12 cellular contexts compared by ENCODE assay signal in genomic region chr7:144824360-144824759, GRCh38. TPM values are rescaled to one million over a fixed set of nuclear protein-coding genes. Genes with fewer than 3 reads are reported as not detected.
DNase-seq lines count a peak whose midpoint lies in the region; ATAC-seq and TF ChIP-seq lines count a peak whose summit lies in the region.
"Had no signal": no experiment of that assay in that cellular context is flagged by ENCODE, and none has a peak within 500 bp of the region (broad histone marks: within the 10 kb centered on the region; RNA-seq: fewer than 3 reads in every experiment).

No MANE protein-coding gene starts in this region.

- H3K4me3 ChIP-seq in RWPE2 (ENCODE audit: severe bottlenecking) (no peak overlapping the region), fibroblast of mammary gland (ENCODE audit: control insufficient read depth, low read depth, low read length) (no peak overlapping the region), skeletal muscle satellite cell (ENCODE audit: low read length) (no peak overlapping the region), sigmoid colon (no peak overlapping the region)

- no peak for TF ChIP-seq CTCF in RWPE2 (IDR thresholded peaks at IDR 0.05; ENCODE audit: poor library complexity, severe bottlenecking)
- TF ChIP-seq CTCF in fibroblast of mammary gland (conservative IDR thresholded peaks at IDR 0.05; ENCODE audit: control insufficient read depth, insufficient read depth, low read depth, low read length) = no peak
- TF ChIP-seq CTCF in sigmoid colon (IDR thresholded peaks at IDR 0.05) = no peak

- H3K4me1 ChIP-seq in RWPE2 (ENCODE audit: insufficient read depth, poor library complexity, severe bottlenecking) (peaks cover 4% of the 10 kb centered on the region), skeletal muscle satellite cell (ENCODE audit: control insufficient read depth, insufficient read depth, low read length) (peaks cover 32% of the 10 kb centered on the region), sigmoid colon (peaks cover 0 to 15% (median 0%) of the 10 kb centered on the region in 4 donors)

- ATAC-seq in RWPE2 (ENCODE audit: low read depth) = peak; percentile 78
- ATAC-seq in HG02938 (IDR thresholded peaks at IDR 0.05; ENCODE audit: unreplicated experiment) = no peak

- TF ChIP-seq EP300 in sigmoid colon (IDR thresholded peaks at IDR 0.05) = no peak

- H3K36me3 ChIP-seq in RWPE2 (ENCODE audit: low read depth) (no peaks in the 10 kb centered on the region), skeletal muscle satellite cell (ENCODE audit: insufficient read depth, low read length) (no peaks in the 10 kb centered on the region), sigmoid colon (no peaks in the 10 kb centered on the region)

- H3K27ac ChIP-seq in RWPE2 (ENCODE audit: poor library complexity, severe bottlenecking) = no peak overlapping the region
- no peak overlapping the region for H3K27ac ChIP-seq in sigmoid colon

- H3K9me3 ChIP-seq in RWPE2 (ENCODE audit: severe bottlenecking) = no peaks in the 10 kb centered on the region
- H3K9me3 ChIP-seq in skeletal muscle satellite cell (replicated peaks; ENCODE audit: low read length) = no peaks in the 10 kb centered on the region
- no peaks in the 10 kb centered on the region for H3K9me3 ChIP-seq in sigmoid colon

- H3K27me3 ChIP-seq in RWPE2 (ENCODE audit: insufficient read depth, poor library complexity, severe bottlenecking) (no peaks in the 10 kb centered on the region), skeletal muscle satellite cell (ENCODE audit: control insufficient read depth, insufficient read depth, low read length) (no peaks in the 10 kb centered on the region), sigmoid colon (no peaks in the 10 kb centered on the region)

- no peak overlapping the region for H3K9ac ChIP-seq in skeletal muscle satellite cell (ENCODE audit: low read depth, low read length)

- DNase-seq in NCI-H2171 treated with DMSO at 0.1 percent for 48 hours (lab: John Stamatoyannopoulos, UW) (peak; percentile 71), NCI-H2171 (lab: John Stamatoyannopoulos, UW) (no peak), RWPE2 (ENCODE audit: low spot score) (no peak), fibroblast of mammary gland (ENCODE audit: low read depth) (peak; percentile 84), NCI-H2227 treated with DMSO at 0.1 percent for 48 hours (lab: John Stamatoyannopoulos, UW) (no peak), sigmoid colon (no peak)
- DNase-seq: activated CD4-positive, alpha-beta T cell treated with anti-CD3 and anti-CD28 coated beads, Interleukin-2, amount 50 U/mL, for 1 hour; mesendoderm; SIG-M5; small intestine had no signal

- intact Hi-C loops in sigmoid colon (cut with DNase I) = no loop called here

- 76% methylated on average over 3 of the region's 3 CpGs for WGBS in sigmoid colon, 2 donors

- H3K4me2 ChIP-seq in skeletal muscle satellite cell (ENCODE audit: low read length) = peak overlapping the region; percentile 37

- no peak for TF ChIP-seq POLR2A in sigmoid colon (IDR thresholded peaks at IDR 0.05)

RNA-seq across cellular contexts. Expression of gene TPK1, which starts 11.5 kb away (rescaled TPM):
- 2.6 and 2.8 TPM in 2 replicates for total RNA-seq in skeletal muscle satellite cell (2012; rRNA removed)
- 10 to 100 TPM in 1 of 4 donors, 1 to 10 TPM in 3; 4.1 to 14.3 (median 6.8) TPM for total RNA-seq in sigmoid colon
- 10 to 100 TPM in 2 of 3 donors, 1 to 10 TPM in 1; 6.0 to 13.4 (median 11.3) TPM for polyA plus RNA-seq in sigmoid colon

Comparison
In these comparisons a context has a peak if more than half of its experiments do, and no peak if none do; other contexts are left out.
1. DNase-seq: peak in NCI-H2171 treated with DMSO at 0.1 percent for 48 hours (single experiment) and fibroblast of mammary gland (single experiment); none in NCI-H2171 (single experiment), RWPE2 (single experiment), NCI-H2227 treated with DMSO at 0.1 percent for 48 hours (single experiment) and sigmoid colon (single experiment).